38 cellular contexts compared by ENCODE assay signal in genomic region chr13:48178126-48178525, GRCh38.
"Had no signal": no experiment of that assay in that cellular context is flagged by ENCODE, and none has a peak within 500 bp of the region (broad histone marks: within the 10 kb centered on the region; RNA-seq: fewer than 3 reads in every experiment).

No MANE protein-coding gene starts in this region.

- H3K4me3 ChIP-seq: adrenal gland, body of pancreas, breast epithelium, cardiac muscle cell had no signal

- H3K4me1 ChIP-seq: adrenal gland, body of pancreas, breast epithelium had no signal

- H3K9me3 ChIP-seq: adrenal gland, body of pancreas, breast epithelium had no signal

- ATAC-seq: activated CD4-positive, alpha-beta T cell treated with anti-CD3 and anti-CD28 coated beads for 36 hours; activated CD4-positive, CD25-positive, alpha-beta regulatory T cell treated with anti-CD3 and anti-CD28 coated beads, Interleukin-2, amount 50 U/mL, for 24 hours; activated CD8-positive, alpha-beta T cell treated with anti-CD3 and anti-CD28 coated beads for 36 hours; activated naive CD4-positive, alpha-beta T cell treated with anti-CD3 and anti-CD28 coated beads, Interleukin-2, amount 50 U/mL, for 72 hours; activated T-cell treated with anti-CD3 and anti-CD28 coated beads, Interleukin-2, amount 50 U/mL, for 4 hours; activated T-cell treated with anti-CD3 and anti-CD28 coated beads, Interleukin-2, amount 50 U/mL, for 72 hours; activated T-helper 17 cell treated with anti-CD3 and anti-CD28 coated beads, Interleukin-2, amount 50 U/mL, for 72 hours; body of pancreas; WTC11 had no signal

- H3K27me3 ChIP-seq: adrenal gland, body of pancreas, brain microvascular endothelial cell, breast epithelium, cardiac muscle cell had no signal

- FAIRE-seq: astrocyte, TTC549 had no signal

- H3K27ac ChIP-seq: adrenal gland, body of pancreas, brain microvascular endothelial cell, breast epithelium, cardiac muscle cell, VCaP had no signal

- DNase-seq: activated CD4-positive, alpha-beta memory T cell treated with anti-CD3 and anti-CD28 coated beads for 36 hours; activated CD4-positive, alpha-beta T cell treated with anti-CD3 and anti-CD28 coated beads for 1 hour; activated CD4-positive, alpha-beta T cell treated with anti-CD3 and anti-CD28 coated beads for 36 hours; activated CD4-positive, alpha-beta T cell treated with anti-CD3 and anti-CD28 coated beads for 48 hours; activated CD4-positive, alpha-beta T cell treated with anti-CD3 and anti-CD28 coated beads, Interleukin-2, amount 50 U/mL, for 1 hour; activated CD4-positive, alpha-beta T cell treated with anti-CD3 and anti-CD28 coated beads, Interleukin-2, amount 50 U/mL, for 4 hours; activated CD4-positive, CD25-positive, alpha-beta regulatory T cell; activated CD8-positive, alpha-beta memory T cell treated with anti-CD3 and anti-CD28 coated beads, Interleukin-2, amount 50 U/mL, for 4 hours; activated CD8-positive, alpha-beta T cell treated with anti-CD3 and anti-CD28 coated beads for 36 hours; activated effector memory CD4-positive, alpha-beta T cell treated with anti-CD3 and anti-CD28 coated beads, Interleukin-2, amount 50 U/mL, for 16 hours; activated gamma-delta T cell treated with Interleukin-2 at 50 U/mL for 16 hours; activated naive CD4-positive, alpha-beta T cell; activated naive CD4-positive, alpha-beta T cell treated with anti-CD3 and anti-CD28 coated beads for 36 hours; activated naive CD4-positive, alpha-beta T cell treated with anti-CD3 and anti-CD28 coated beads, Interleukin-2, amount 50 U/mL, for 16 hours; activated naive CD8-positive, alpha-beta T cell treated with anti-CD3 and anti-CD28 coated beads for 36 hours; activated T-cell treated with anti-CD3 and anti-CD28 coated beads for 4 hours; activated T-cell treated with anti-CD3 and anti-CD28 coated beads, Interleukin-2, amount 50 U/mL, for 1 hour; activated T-cell treated with anti-CD3 and anti-CD28 coated beads, Interleukin-2, amount 50 U/mL, for 4 hours; activated T-cell treated with anti-CD3 and anti-CD28 coated beads, Interleukin-2, amount 50 U/mL, for 72 hours; adrenal gland; amniotic stem cell; aorta; body of pancreas; brain microvascular endothelial cell; caudate nucleus; SW 1271; T-helper 1 cell; T-helper 2 cell; T-helper 9 cell had no signal

- H3K36me3 ChIP-seq: adrenal gland, brain microvascular endothelial cell, breast epithelium, cardiac muscle cell had no signal
